2 cellular contexts compared by ENCODE assay signal in the genomic region with DNA sequence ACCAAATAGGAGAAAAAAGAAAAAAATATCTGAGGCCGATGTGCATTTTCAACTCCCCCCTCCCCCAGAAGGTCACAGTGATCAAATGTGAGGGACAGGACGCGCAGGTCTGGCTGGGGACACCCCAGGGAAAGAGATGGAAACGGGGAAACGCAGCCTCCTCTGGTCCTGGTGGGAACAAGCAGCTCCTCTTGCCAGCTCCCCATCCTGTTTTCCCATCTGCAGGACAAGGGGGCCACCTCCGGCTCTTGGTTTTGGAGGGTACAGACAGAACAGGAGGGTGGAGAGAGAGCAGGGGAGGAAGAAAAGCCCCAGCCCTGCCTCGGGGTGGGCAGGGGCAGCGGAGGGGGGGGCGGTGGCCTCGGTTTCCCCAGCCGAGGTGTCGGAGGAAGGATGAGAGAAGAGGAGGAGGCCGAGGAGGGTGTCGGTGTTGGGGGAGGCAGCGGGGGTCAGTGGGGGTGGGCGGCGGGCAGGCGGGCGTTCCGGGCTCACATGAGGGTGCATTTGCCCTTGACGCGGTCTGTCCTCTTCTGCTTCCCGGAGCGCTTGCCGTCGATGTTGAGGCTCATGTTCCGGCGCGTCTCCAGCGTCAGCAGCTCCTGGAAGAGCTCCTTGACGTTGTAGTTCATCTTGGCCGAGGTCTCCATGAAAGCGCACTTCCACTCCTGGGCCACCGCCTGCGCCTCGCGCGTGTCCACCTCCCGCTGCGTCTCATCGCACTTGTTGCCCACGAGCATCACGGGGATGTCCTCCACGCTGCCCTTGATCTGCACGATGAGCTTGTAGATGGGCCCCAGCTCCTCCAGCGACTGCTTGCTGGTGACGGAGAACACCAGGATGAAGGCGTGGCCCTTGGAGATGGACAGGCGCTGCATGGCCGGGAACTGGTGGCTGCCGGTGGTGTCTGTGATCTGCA.
TF ChIP-seq lines count a peak whose summit lies in the region.

No MANE protein-coding gene starts in this region.

TF ChIP-seq in GM23338, 12 proteins besides CTCF, POLR2A, EP300 and RAD21 (continues in another document):
- no peak for TF ChIP-seq ZNF462 (CRISPR knock-in tag; IDR thresholded peaks at IDR 0.05)
- TF ChIP-seq ZNF331 (CRISPR knock-in tag; IDR thresholded peaks at IDR 0.05; ENCODE audit: low read depth), result no peak
- no peak for TF ChIP-seq NANOG (IDR thresholded peaks at IDR 0.05; ENCODE audit: borderline replicate concordance)
- TF ChIP-seq, protein P1, sequence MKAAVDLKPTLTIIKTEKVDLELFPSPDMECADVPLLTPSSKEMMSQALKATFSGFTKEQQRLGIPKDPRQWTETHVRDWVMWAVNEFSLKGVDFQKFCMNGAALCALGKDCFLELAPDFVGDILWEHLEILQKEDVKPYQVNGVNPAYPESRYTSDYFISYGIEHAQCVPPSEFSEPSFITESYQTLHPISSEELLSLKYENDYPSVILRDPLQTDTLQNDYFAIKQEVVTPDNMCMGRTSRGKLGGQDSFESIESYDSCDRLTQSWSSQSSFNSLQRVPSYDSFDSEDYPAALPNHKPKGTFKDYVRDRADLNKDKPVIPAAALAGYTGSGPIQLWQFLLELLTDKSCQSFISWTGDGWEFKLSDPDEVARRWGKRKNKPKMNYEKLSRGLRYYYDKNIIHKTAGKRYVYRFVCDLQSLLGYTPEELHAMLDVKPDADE (IDR thresholded peaks at IDR 0.05), result no peak
- no peak for TF ChIP-seq REST (IDR thresholded peaks at IDR 0.05; ENCODE audit: unreplicated experiment)
- no peak for TF ChIP-seq EZH2 (IDR thresholded peaks at IDR 0.05; ENCODE audit: low read depth, unreplicated experiment)

TF ChIP-seq in H1, 55 proteins besides CTCF, POLR2A, EP300 and RAD21:
- TF ChIP-seq, protein P2, sequence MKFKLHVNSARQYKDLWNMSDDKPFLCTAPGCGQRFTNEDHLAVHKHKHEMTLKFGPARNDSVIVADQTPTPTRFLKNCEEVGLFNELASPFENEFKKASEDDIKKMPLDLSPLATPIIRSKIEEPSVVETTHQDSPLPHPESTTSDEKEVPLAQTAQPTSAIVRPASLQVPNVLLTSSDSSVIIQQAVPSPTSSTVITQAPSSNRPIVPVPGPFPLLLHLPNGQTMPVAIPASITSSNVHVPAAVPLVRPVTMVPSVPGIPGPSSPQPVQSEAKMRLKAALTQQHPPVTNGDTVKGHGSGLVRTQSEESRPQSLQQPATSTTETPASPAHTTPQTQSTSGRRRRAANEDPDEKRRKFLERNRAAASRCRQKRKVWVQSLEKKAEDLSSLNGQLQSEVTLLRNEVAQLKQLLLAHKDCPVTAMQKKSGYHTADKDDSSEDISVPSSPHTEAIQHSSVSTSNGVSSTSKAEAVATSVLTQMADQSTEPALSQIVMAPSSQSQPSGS (IDR thresholded peaks at IDR 0.05; ENCODE audit: low read length), result no peak
- no peak for TF ChIP-seq CBX5 (IDR thresholded peaks at IDR 0.05; ENCODE audit: low read depth, low read length)
- no peak for TF ChIP-seq E2F6 (IDR thresholded peaks at IDR 0.05)
- no peak for TF ChIP-seq CHD7 (IDR thresholded peaks at IDR 0.05; ENCODE audit: insufficient replicate concordance, low read length)
- no peak for TF ChIP-seq KDM5A (IDR thresholded peaks at IDR 0.05; ENCODE audit: low read length)
- no peak for TF ChIP-seq CREB1 (IDR thresholded peaks at IDR 0.05)
- TF ChIP-seq POLR2AphosphoS5 (IDR thresholded peaks at IDR 0.05; ENCODE audit: low read depth, low read length), result no peak
- no peak for TF ChIP-seq ZNF274 (IDR thresholded peaks at IDR 0.05; ENCODE audit: borderline replicate concordance, extremely low read depth, low read length)
- TF ChIP-seq CEBPB (IDR thresholded peaks at IDR 0.05; ENCODE audit: low read depth, low read length), result no peak
- TF ChIP-seq SRF (IDR thresholded peaks at IDR 0.05; ENCODE audit: low read depth, low read length), result no peak
- TF ChIP-seq EGR1 (IDR thresholded peaks at IDR 0.05; ENCODE audit: borderline replicate concordance, low read depth, low read length), result no peak
- no peak for TF ChIP-seq JUN (IDR thresholded peaks at IDR 0.05; ENCODE audit: low read depth, low read length)
- no peak for TF ChIP-seq FOSL1 (IDR thresholded peaks at IDR 0.05; ENCODE audit: insufficient read depth, low read depth, low read length)
- TF ChIP-seq HDAC2 (IDR thresholded peaks at IDR 0.05; ENCODE audit: borderline replicate concordance in 1 of 2, low read depth in 2 of 2, low read length in 2 of 2), result no peak
